ENCODE assay signal across 3 cellular contexts in the genomic region with DNA sequence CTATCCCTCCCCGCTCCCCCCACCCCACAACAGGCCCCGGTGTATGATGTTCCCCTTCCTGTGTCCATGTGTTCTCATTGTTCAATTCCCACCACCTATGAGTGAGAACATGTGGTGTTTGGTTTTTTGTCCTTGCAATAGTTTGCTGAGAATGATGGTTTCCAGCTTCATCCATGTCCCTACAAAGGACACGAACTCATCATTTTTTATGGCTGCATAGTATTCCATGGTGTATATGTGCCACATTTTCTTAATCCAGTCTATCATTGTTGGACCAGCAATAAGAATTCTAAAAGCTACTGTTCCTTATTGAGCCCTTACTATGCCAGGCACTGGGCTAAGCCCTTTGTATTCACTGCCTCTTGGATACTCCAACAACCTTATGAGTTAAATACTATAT.
A peak's percentile ranks its signal among the peaks of the same experiment; 100 is the strongest.
DNase-seq lines count a peak whose midpoint lies in the region; ATAC-seq, FAIRE-seq and TF ChIP-seq lines count a peak whose summit lies in the region.
"Not testable (repeated sequence)": the region's sequence is repeated elsewhere in the genome, so short reads cannot be mapped to it uniquely, and the experiment has no call there.

No MANE protein-coding gene starts in this region.

- not testable (repeated sequence) for H3K36me3 ChIP-seq in HEK293 (ENCODE audit: control insufficient read depth in 2 of 2, insufficient read depth in 1 of 2, low read length in 2 of 2); HepG2 (replicated peaks in 1 of 2; ENCODE audit: control insufficient read depth in 1 of 2, insufficient read depth in 2 of 2, low read length in 2 of 2)

- H3K4me2 ChIP-seq in HepG2 (ENCODE audit: low read depth, low read length), result not testable (repeated sequence)

- CTCF ChIA-PET in HEK293 (lab: Yijun Ruan, JAX) (interaction anchor here (2.8 kb wide), 1 partner anchor 52 kb away, joined by 15 read pairs; no protein-coding TSS in a partner anchor), HepG2 (lab: Yijun Ruan, JAX; ENCODE audit: low intra/inter-chr PET ratio, low total read pairs) (interaction anchor here (1.5 to 1.9 kb wide), 2 partner anchors 51 to 81 kb away, joined by 4 to 5 read pairs; no protein-coding TSS in a partner anchor)

- not testable (repeated sequence) for H3K4me1 ChIP-seq in HEK293 (ENCODE audit: control insufficient read depth, insufficient read depth, low read length); HepG2 (ENCODE audit: insufficient read depth, low read length)

- H3K27ac ChIP-seq in HEK293 (ENCODE audit: extremely low read depth, low read depth, low read length); HepG2 (ENCODE audit: extremely low read length, insufficient read depth, low read length): not testable (repeated sequence)
- peak overlapping the region; percentile 50 for H3K27ac ChIP-seq in VCaP

- DNase-seq in HepG2 (ENCODE audit: low spot score), result not testable (repeated sequence)

- H3K9ac ChIP-seq in HepG2 (ENCODE audit: insufficient read depth, low read depth, low read length), result not testable (repeated sequence)

- H2AFZ ChIP-seq in HepG2 (ENCODE audit: low read length), result not testable (repeated sequence)

- not testable (repeated sequence) for H3K4me3 ChIP-seq in HEK293 (ENCODE audit: low read depth, low read length); HepG2 (replicated peaks in 1 of 3; ENCODE audit: insufficient read depth in 1 of 3, low read depth in 2 of 3, low read length in 3 of 3)

- intact Hi-C loops in HepG2 (cut with micrococcal nuclease; ENCODE audit: unreplicated experiment), result not testable (repeated sequence)

- not testable (repeated sequence) for H4K20me1 ChIP-seq in HepG2 (ENCODE audit: insufficient read depth, low read length)

- not testable (repeated sequence) for H3K27me3 ChIP-seq in HepG2 (ENCODE audit: control insufficient read depth in 1 of 2, insufficient read depth in 2 of 2, low read length in 2 of 2)

- not testable (repeated sequence) for FAIRE-seq in HepG2 (lab: Jason Lieb, UNC)

- not testable (repeated sequence) for ATAC-seq in HepG2

- H3K79me2 ChIP-seq in HepG2 (ENCODE audit: insufficient read depth, low read length), result not testable (repeated sequence)

- TF ChIP-seq POLR2A in HepG2 (IDR thresholded peaks at IDR 0.05; ENCODE audit: insufficient read depth in 1 of 2, low read depth in 2 of 2, low read length in 2 of 2), result not testable (repeated sequence)

- H3K9me3 ChIP-seq in HEK293 (ENCODE audit: control insufficient read depth, insufficient read depth, low read depth, low read length); HepG2 (ENCODE audit: low read length): not testable (repeated sequence)

- not testable (repeated sequence) for TF ChIP-seq EP300 in HepG2 (IDR thresholded peaks at IDR 0.05; ENCODE audit: low read depth in 2 of 2, low read length in 2 of 2); HepG2 (CRISPR knock-in tag; IDR thresholded peaks at IDR 0.05; ENCODE audit: borderline replicate concordance)

- 25% methylated on average over 3 of the region's 3 CpGs for WGBS in HepG2 (ENCODE audit: low lambda C conversion rate)

- TF ChIP-seq CTCF in HEK293 (tag by site-specific recombination; IDR thresholded peaks at IDR 0.05); VCaP (conservative IDR thresholded peaks at IDR 0.05); HepG2 (CRISPR knock-in tag; IDR thresholded peaks at IDR 0.05): not testable (repeated sequence)

- in situ Hi-C loops in HepG2 (cut with HindIII; ENCODE audit: extremely low pct_ligation_motif_present, low pct_unique_long_range_greater_than_20kb), result not testable (repeated sequence)

- POLR2A ChIA-PET in HEK293 (lab: Yijun Ruan, JAX); HepG2 (lab: Yijun Ruan, JAX): not testable (repeated sequence)

- TF ChIP-seq RAD21 in HepG2 (CRISPR knock-in tag; IDR thresholded peaks at IDR 0.05), result not testable (repeated sequence)

- BruUV-seq in HepG2 (replicated peaks; lab: Mats Ljungman, UMichigan), result not testable (repeated sequence)

TF ChIP-seq in HEK293, 187 proteins besides CTCF, POLR2A, EP300 and RAD21:
- peak; percentile 92 for TF ChIP-seq ZNF146 (tag by site-specific recombination; IDR thresholded peaks at IDR 0.05)

TF ChIP-seq in HepG2, 621 proteins besides CTCF, POLR2A, EP300 and RAD21:
- TF ChIP-seq MNT (IDR thresholded peaks at IDR 0.05), result peak; percentile 9; the same call in 1 of the 2 replicates
